Comparison of ENCODE assay signal across 18 cellular contexts in the genomic region with DNA sequence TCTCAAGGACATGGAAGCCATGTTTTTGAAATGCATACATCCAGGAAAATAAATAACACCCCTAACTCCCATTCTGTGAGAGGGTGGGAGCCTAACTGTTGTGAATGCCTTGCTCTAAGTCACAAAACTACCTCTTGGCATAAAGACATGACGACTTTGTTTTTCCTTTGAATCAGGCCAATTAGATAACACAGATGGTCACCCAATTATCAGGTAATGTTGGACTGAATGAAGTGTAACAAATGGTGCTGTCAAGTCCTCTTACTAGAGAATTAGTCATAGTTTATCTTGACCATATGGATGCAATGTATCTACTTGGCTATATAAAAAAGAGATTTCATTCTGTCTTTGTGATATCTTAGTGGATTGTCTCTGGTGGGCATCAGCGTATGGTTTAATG.
DNase-seq lines count a peak whose midpoint lies in the region; ATAC-seq lines count a peak whose summit lies in the region.
"Had no signal": no experiment of that assay in that cellular context is flagged by ENCODE, and none has a peak within 500 bp of the region (broad histone marks: within the 10 kb centered on the region; RNA-seq: fewer than 3 reads in every experiment).

No MANE protein-coding gene starts in this region.

- H3K36me3 Mint-ChIP-seq in activated CD4-positive, alpha-beta T cell treated with anti-CD3 and anti-CD28 coated beads for 36 hours (ENCODE audit: low read depth), result no peaks in the 10 kb centered on the region
- H3K36me3 Mint-ChIP-seq: CD4-positive, CD25-positive, alpha-beta regulatory T cell had no signal

- H3K4me3 ChIP-seq in mesendoderm (ENCODE audit: low read length), result no peak overlapping the region
- H3K4me3 ChIP-seq: BLaER1 treated with 17β-estradiol and CSF1 and Interleukin-3, amounts not matched to agents 10 nM and 100 nM had no signal

- H3K79me1 ChIP-seq in mesendoderm (ENCODE audit: low read length), result no peaks in the 10 kb centered on the region

- H3K18ac ChIP-seq in mesendoderm (ENCODE audit: low read length), result no peak overlapping the region

- no peak overlapping the region for H2AK5ac ChIP-seq in mesendoderm (ENCODE audit: low read length)

- CTCF ChIA-PET in activated CD4-positive, alpha-beta T cell treated with anti-CD3 and anti-CD28 coated beads for 36 hours (lab: Charles Lee), result no interaction called here

- H3K27ac ChIP-seq in mesendoderm (ENCODE audit: low read depth, low read length) (no peak overlapping the region), caudate nucleus (ENCODE audit: low read depth, low read length) (no peak overlapping the region)
- H3K27ac ChIP-seq: BLaER1 treated with 17β-estradiol and CSF1 and Interleukin-3, amounts not matched to agents 10 nM and 100 nM; HL-60 had no signal

- no peak overlapping the region for H3K56ac ChIP-seq in mesendoderm (ENCODE audit: low read length)

- peaks cover 3% of the 10 kb centered on the region for H3K9me3 Mint-ChIP-seq in activated CD4-positive, alpha-beta T cell treated with anti-CD3 and anti-CD28 coated beads for 36 hours (ENCODE audit: low read depth)
- H3K9me3 Mint-ChIP-seq: H9 had no signal

- H3K27ac Mint-ChIP-seq in activated CD4-positive, alpha-beta T cell treated with anti-CD3 and anti-CD28 coated beads for 36 hours, result no peak overlapping the region
- H3K27ac Mint-ChIP-seq: CD4-positive, CD25-positive, alpha-beta regulatory T cell; H9 had no signal

- H3K9ac ChIP-seq in mesendoderm (ENCODE audit: low read length), result no peak overlapping the region
- H3K9ac ChIP-seq: BLaER1 treated with 17β-estradiol and CSF1 and Interleukin-3, amounts not matched to agents 10 nM and 100 nM had no signal

- H4K5ac ChIP-seq in mesendoderm (ENCODE audit: low read length), result no peak overlapping the region

- DNase-seq in NCI-H748 (lab: John Stamatoyannopoulos, UW; ENCODE audit: unreplicated experiment) (peak; percentile 21), NCI-H748 treated with DMSO at 0.1 percent for 48 hours (lab: John Stamatoyannopoulos, UW) (no peak), NCI-H524 (lab: John Stamatoyannopoulos, UW) (peak; percentile 66 to 94), OCI-M1 (lab: John Stamatoyannopoulos, UW) (peak; percentile 3), mesendoderm (peak; percentile 81), caudate nucleus (lab: John Stamatoyannopoulos, UW) (no peak)
- no peak for DNase-seq in activated CD4-positive, alpha-beta T cell treated with anti-CD3 and anti-CD28 coated beads for 36 hours
- DNase-seq: ACHN; CD4-positive, CD25-positive, alpha-beta regulatory T cell; DMS153; DMS79 treated with DMSO at 0.1 percent for 48 hours; EL; GDM1; GOT3; H9 had no signal

- H3K79me2 ChIP-seq in mesendoderm (ENCODE audit: control insufficient read depth, insufficient read depth, low read length), result no peaks in the 10 kb centered on the region

- WGBS in mesendoderm (ENCODE audit: extremely low coverage, insufficient coverage, low lambda C conversion rate), result no CpG with 5 or more reads among the region's 2 CpGs

- H3K27me3 ChIP-seq in mesendoderm (ENCODE audit: insufficient read depth, low read length, poor library complexity), result no peaks in the 10 kb centered on the region
- H3K27me3 ChIP-seq: BLaER1 treated with 17β-estradiol and CSF1 and Interleukin-3, amounts not matched to agents 10 nM and 100 nM had no signal

- no peak overlapping the region for H4K8ac ChIP-seq in mesendoderm (ENCODE audit: low read depth, low read length)

- no peaks in the 10 kb centered on the region for H3K4me1 ChIP-seq in mesendoderm (ENCODE audit: control insufficient read depth, low read depth, low read length)
- H3K4me1 ChIP-seq: BLaER1 treated with 17β-estradiol and CSF1 and Interleukin-3, amounts not matched to agents 10 nM and 100 nM had no signal

- no peak overlapping the region for H3K4me2 ChIP-seq in mesendoderm (ENCODE audit: low read length)
- H3K4me2 ChIP-seq: BLaER1 treated with 17β-estradiol and CSF1 and Interleukin-3, amounts not matched to agents 10 nM and 100 nM had no signal

- H2BK15ac ChIP-seq in mesendoderm (replicated peaks; ENCODE audit: low read depth), result no peak overlapping the region

- intact Hi-C loops in activated CD4-positive, alpha-beta T cell treated with anti-CD3 and anti-CD28 coated beads for 36 hours (cut with DNase I, micrococcal nuclease), result no loop called here

- H3K4ac ChIP-seq in mesendoderm (ENCODE audit: low read depth, low read length), result no peak overlapping the region

- H2BK120ac ChIP-seq in mesendoderm (ENCODE audit: low read depth, low read length), result no peak overlapping the region

- no peak overlapping the region for H3K4me3 Mint-ChIP-seq in activated CD4-positive, alpha-beta T cell treated with anti-CD3 and anti-CD28 coated beads for 36 hours
- H3K4me3 Mint-ChIP-seq: CD4-positive, CD25-positive, alpha-beta regulatory T cell; H9 had no signal

- no peaks in the 10 kb centered on the region for H3K36me3 ChIP-seq in mesendoderm (ENCODE audit: control insufficient read depth, insufficient read depth, low read length)
- H3K36me3 ChIP-seq: BLaER1 treated with 17β-estradiol and CSF1 and Interleukin-3, amounts not matched to agents 10 nM and 100 nM had no signal

- no peaks in the 10 kb centered on the region for H3K27me3 Mint-ChIP-seq in activated CD4-positive, alpha-beta T cell treated with anti-CD3 and anti-CD28 coated beads for 36 hours
- H3K27me3 Mint-ChIP-seq: CD4-positive, CD25-positive, alpha-beta regulatory T cell had no signal

- no peak for ATAC-seq in activated CD4-positive, alpha-beta T cell treated with anti-CD3 and anti-CD28 coated beads for 36 hours
- ATAC-seq in HG03159 (IDR thresholded peaks at IDR 0.05; ENCODE audit: unreplicated experiment), result no peak

- no peaks in the 10 kb centered on the region for H3K4me1 Mint-ChIP-seq in activated CD4-positive, alpha-beta T cell treated with anti-CD3 and anti-CD28 coated beads for 36 hours
- H3K4me1 Mint-ChIP-seq: CD4-positive, CD25-positive, alpha-beta regulatory T cell had no signal

- no peak overlapping the region for H2BK5ac ChIP-seq in mesendoderm (ENCODE audit: low read length)

- POLR2A ChIA-PET in activated CD4-positive, alpha-beta T cell treated with anti-CD3 and anti-CD28 coated beads for 36 hours (lab: Charles Lee), result no interaction called here

- no peak overlapping the region for H3K23ac ChIP-seq in mesendoderm (ENCODE audit: low read length)

Comparison
In these comparisons a context has a peak if more than half of its experiments do, and no peak if none do; other contexts are left out.
1. DNase-seq: peak in NCI-H748 (single experiment), NCI-H524 (2 of 2), OCI-M1 (single experiment) and mesendoderm (single experiment); none in NCI-H748 treated with DMSO at 0.1 percent for 48 hours (single experiment), activated CD4-positive, alpha-beta T cell treated with anti-CD3 and anti-CD28 coated beads for 36 hours (single experiment) and caudate nucleus (0 of 61).